1 cellular context compared by ENCODE assay signal in genomic region chr1:82110366-82111254, GRCh38.
TF ChIP-seq lines count a peak whose summit lies in the region.

No MANE protein-coding gene starts in this region.

TF ChIP-seq in GM23338, 12 proteins besides CTCF, POLR2A, EP300 and RAD21 (continued from another document):
- no peak for TF ChIP-seq ZNF462 (CRISPR knock-in tag; IDR thresholded peaks at IDR 0.05)
- TF ChIP-seq ZNF331 (CRISPR knock-in tag; IDR thresholded peaks at IDR 0.05; ENCODE audit: low read depth): no peak
- TF ChIP-seq, protein P1, sequence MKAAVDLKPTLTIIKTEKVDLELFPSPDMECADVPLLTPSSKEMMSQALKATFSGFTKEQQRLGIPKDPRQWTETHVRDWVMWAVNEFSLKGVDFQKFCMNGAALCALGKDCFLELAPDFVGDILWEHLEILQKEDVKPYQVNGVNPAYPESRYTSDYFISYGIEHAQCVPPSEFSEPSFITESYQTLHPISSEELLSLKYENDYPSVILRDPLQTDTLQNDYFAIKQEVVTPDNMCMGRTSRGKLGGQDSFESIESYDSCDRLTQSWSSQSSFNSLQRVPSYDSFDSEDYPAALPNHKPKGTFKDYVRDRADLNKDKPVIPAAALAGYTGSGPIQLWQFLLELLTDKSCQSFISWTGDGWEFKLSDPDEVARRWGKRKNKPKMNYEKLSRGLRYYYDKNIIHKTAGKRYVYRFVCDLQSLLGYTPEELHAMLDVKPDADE (IDR thresholded peaks at IDR 0.05): no peak
- no peak for TF ChIP-seq EZH2 (IDR thresholded peaks at IDR 0.05; ENCODE audit: low read depth, unreplicated experiment)
